10 cellular contexts compared by ENCODE assay signal in the genomic region with DNA sequence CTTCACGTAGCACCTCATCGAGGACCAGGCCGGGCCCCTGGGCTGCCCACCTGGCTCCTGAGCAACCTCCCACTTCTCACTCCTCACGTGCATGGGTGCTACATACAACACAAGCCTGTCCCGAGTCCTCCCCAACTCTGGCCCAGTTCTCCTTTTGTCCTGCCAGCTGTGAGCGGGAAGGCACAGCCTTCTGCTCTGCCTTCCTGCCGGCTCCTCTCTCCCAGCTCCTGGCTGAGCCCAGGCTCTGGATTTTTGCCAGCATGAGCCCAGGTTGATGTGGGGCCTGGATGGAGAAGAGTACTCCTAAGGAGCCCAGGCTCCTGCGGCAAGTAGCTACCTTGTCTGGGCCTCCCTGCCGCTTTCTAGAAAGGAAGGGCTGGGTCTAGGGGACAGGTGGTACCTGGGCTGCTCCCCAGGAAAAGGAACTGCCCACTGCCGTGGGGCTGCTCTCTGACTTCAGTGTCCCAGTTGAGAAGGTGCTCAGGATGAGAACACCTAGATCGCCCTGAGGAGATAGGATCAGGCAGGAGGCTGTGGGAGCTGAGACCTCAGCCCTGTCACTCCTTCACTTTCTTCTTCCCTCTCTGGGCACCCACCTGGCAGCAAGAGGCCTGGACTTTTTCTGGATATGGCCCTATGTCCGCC. TPM values are rescaled to one million over a fixed set of nuclear protein-coding genes. Genes with fewer than 3 reads are reported as not detected.
DNase-seq lines count a peak whose midpoint lies in the region; ATAC-seq and TF ChIP-seq lines count a peak whose summit lies in the region.
"Had no signal": no experiment of that assay in that cellular context is flagged by ENCODE, and none has a peak within 500 bp of the region (broad histone marks: within the 10 kb centered on the region; RNA-seq: fewer than 3 reads in every experiment).

No MANE protein-coding gene starts in this region.

- no CpG with 5 or more reads among the region's 12 CpGs for WGBS in neuronal stem cell (ENCODE audit: extremely low coverage in 2 of 2, insufficient read length in 2 of 2, insufficient replicate concordance in 1 of 2), 2 donors

- H3K36me3 Mint-ChIP-seq in activated T-cell treated with anti-CD3 and anti-CD28 coated beads, Interleukin-2, amount 50 U/mL, for 24 hours (ENCODE audit: low read depth) = no peaks in the 10 kb centered on the region

- intact Hi-C loops in dorsolateral prefrontal cortex (cut with DNase I) = no loop called here

- no peak overlapping the region for H3K23ac ChIP-seq in neuronal stem cell (ENCODE audit: low read depth, low read length, poor library complexity)

- no peak overlapping the region for H3K4me3 Mint-ChIP-seq in activated T-cell treated with anti-CD3 and anti-CD28 coated beads, Interleukin-2, amount 50 U/mL, for 24 hours
- H3K4me3 Mint-ChIP-seq: activated B cell treated with CpG ODN at 0.5 μM for 24 hours had no signal

- no peaks in the 10 kb centered on the region for H3K9me3 Mint-ChIP-seq in activated T-cell treated with anti-CD3 and anti-CD28 coated beads, Interleukin-2, amount 50 U/mL, for 24 hours
- H3K9me3 Mint-ChIP-seq: activated B cell treated with CpG ODN at 0.5 μM for 24 hours had no signal

- peak overlapping the region; percentile 52 for H3K9ac ChIP-seq in neuronal stem cell (ENCODE audit: low read depth, low read length, poor library complexity)

- peaks cover 7 to 17% of the 10 kb centered on the region in 2 donors for H3K4me1 ChIP-seq in neuronal stem cell (ENCODE audit: control insufficient read depth in 2 of 2, insufficient read depth in 1 of 2, low read depth in 1 of 2, low read length in 2 of 2)

- H2BK15ac ChIP-seq in neuronal stem cell (ENCODE audit: low read length) = peak overlapping the region; percentile 76

- peak overlapping the region; percentile 72 for H3K18ac ChIP-seq in neuronal stem cell (ENCODE audit: low read length)

- H3K36me3 ChIP-seq in neuronal stem cell (replicated peaks in 1 of 2; ENCODE audit: control insufficient read depth in 2 of 2, insufficient read depth in 2 of 2, low read length in 2 of 2) = no peaks in the 10 kb centered on the region

- H3K27me3 ChIP-seq in dorsolateral prefrontal cortex (no peaks in the 10 kb centered on the region), neuronal stem cell (ENCODE audit: control insufficient read depth in 3 of 3, insufficient read depth in 3 of 3, low read depth in 1 of 3, low read length in 3 of 3) (peaks cover 0 to 91% (median 2%) of the 10 kb centered on the region in 3 experiments)

- peak overlapping the region; percentile 97 for H2BK120ac ChIP-seq in neuronal stem cell (ENCODE audit: low read depth, low read length)

- H3K9me3 ChIP-seq in neuronal stem cell (replicated peaks in 1 of 2; ENCODE audit: control insufficient read depth in 2 of 2, insufficient read depth in 1 of 2, low read depth in 1 of 2, low read length in 2 of 2) = no peaks in the 10 kb centered on the region

- DNase-seq in NCI-H2029 (lab: John Stamatoyannopoulos, UW) (peak; percentile 30), dorsolateral prefrontal cortex (peak in 1 of 10 donors; percentile 77), neuronal stem cell (ENCODE audit: low spot score) (no peak), COLO668 (lab: John Stamatoyannopoulos, UW; ENCODE audit: unreplicated experiment) (no peak), 8988T (no peak)
- DNase-seq in activated T-cell treated with anti-CD3 and anti-CD28 coated beads, Interleukin-2, amount 50 U/mL, for 24 hours = no peak
- DNase-seq: activated B cell treated with CpG ODN at 0.5 μM for 24 hours, activated gamma-delta T cell treated with Interleukin-2 at 50 U/mL for 16 hours had no signal

- peak overlapping the region; percentile 82 for H2AK5ac ChIP-seq in neuronal stem cell (ENCODE audit: low read depth, low read length)

- H3K27ac Mint-ChIP-seq in activated T-cell treated with anti-CD3 and anti-CD28 coated beads, Interleukin-2, amount 50 U/mL, for 24 hours = no peak overlapping the region
- H3K27ac Mint-ChIP-seq: activated B cell treated with CpG ODN at 0.5 μM for 24 hours had no signal

- TF ChIP-seq CTCF in 22Rv1 (IDR thresholded peaks at IDR 0.05) (no peak), dorsolateral prefrontal cortex (IDR thresholded peaks at IDR 0.05 in 54 of 56, conservative IDR thresholded peaks at IDR 0.05 in 2 of 56; ENCODE audit: low read depth in 1 of 56, partially characterized antibody in 56 of 56) (no peak)

- no peak overlapping the region for H3K14ac ChIP-seq in neuronal stem cell (ENCODE audit: low read length)

- H3K27ac ChIP-seq in 22Rv1 (peak overlapping the region; percentile 17; the same call in 1 of the 2 replicates), dorsolateral prefrontal cortex (peak overlapping the region; percentile 82 to 100 (median 98)), neuronal stem cell (replicated peaks; ENCODE audit: low read length) (no peak overlapping the region)

- H2AFZ ChIP-seq in neuronal stem cell (ENCODE audit: low read length) = no peak overlapping the region

- no peak overlapping the region for H3K4ac ChIP-seq in neuronal stem cell (ENCODE audit: low read length)

- no peak overlapping the region for H2BK5ac ChIP-seq in neuronal stem cell (ENCODE audit: low read length)

- no peaks in the 10 kb centered on the region for H3K79me1 ChIP-seq in neuronal stem cell (ENCODE audit: low read depth, low read length)

- H3K4me3 ChIP-seq in dorsolateral prefrontal cortex (peak overlapping the region in 2 of 59 donors; percentile 1 to 17), neuronal stem cell (ENCODE audit: low read length in 2 of 2) (no peak overlapping the region)

- no peak for ATAC-seq in GM19467 (IDR thresholded peaks at IDR 0.05; ENCODE audit: unreplicated experiment)

- no peaks in the 10 kb centered on the region for H3K27me3 Mint-ChIP-seq in activated T-cell treated with anti-CD3 and anti-CD28 coated beads, Interleukin-2, amount 50 U/mL, for 24 hours

- no peak overlapping the region for H3K4me2 ChIP-seq in neuronal stem cell (ENCODE audit: insufficient read depth, low read length, poor library complexity, severe bottlenecking)

- H4K91ac ChIP-seq in neuronal stem cell (ENCODE audit: low read depth, low read length, poor library complexity) = no peak overlapping the region

- H4K8ac ChIP-seq in neuronal stem cell (ENCODE audit: low read depth, low read length) = no peak overlapping the region

- peaks cover 2% of the 10 kb centered on the region for H3K4me1 Mint-ChIP-seq in activated T-cell treated with anti-CD3 and anti-CD28 coated beads, Interleukin-2, amount 50 U/mL, for 24 hours (ENCODE audit: low read depth)
- H3K4me1 Mint-ChIP-seq: activated B cell treated with CpG ODN at 0.5 μM for 24 hours had no signal

- peak overlapping the region; percentile 26 for H2BK12ac ChIP-seq in neuronal stem cell (ENCODE audit: low read length)

RNA-seq across cellular contexts. Expression of gene LYL1, which starts 23.6 kb away (rescaled TPM):
- 10 to 100 TPM in 2 of 120 experiments, 1 to 10 TPM in 118; 1.0 to 11.8 (median 4.5) TPM for total RNA-seq in dorsolateral prefrontal cortex
- 1.1 TPM for polyA plus RNA-seq in neuronal stem cell (2013, experiment 1 of 2)
- polyA plus RNA-seq in neuronal stem cell (2013, experiment 2 of 2) = 1.1 TPM

RNA-seq across cellular contexts. Expression of gene TRMT1, which starts 37.5 kb away (rescaled TPM):
- total RNA-seq in dorsolateral prefrontal cortex = 10 to 100 TPM; 30.6 to 70.9 (median 40.8) TPM
- 22.9 TPM for polyA plus RNA-seq in neuronal stem cell (2013, experiment 1 of 2)
- polyA plus RNA-seq in neuronal stem cell (2013, experiment 2 of 2) = 24.4 TPM

RNA-seq across cellular contexts. Expression of gene NACC1, which starts 39.0 kb away (rescaled TPM):
- total RNA-seq in dorsolateral prefrontal cortex = 100 to 1,000 TPM in 5 of 120 experiments, 10 to 100 TPM in 115; 54.8 to 122 (median 79.3) TPM
- polyA plus RNA-seq in neuronal stem cell (2013, experiment 1 of 2) = 123 TPM
- polyA plus RNA-seq in neuronal stem cell (2013, experiment 2 of 2) = 121 TPM
